ENCODE assay signal across 2 cellular contexts in genomic region chr10:22341190-22341935, GRCh38.
TF ChIP-seq lines count a peak whose summit lies in the region.

No MANE protein-coding gene starts in this region.

TF ChIP-seq in K562, 482 proteins besides CTCF, POLR2A, EP300 and RAD21 (continued from another document and continues in another):
- TF ChIP-seq ZNF318 (IDR thresholded peaks at IDR 0.05; ENCODE audit: borderline replicate concordance in 1 of 2, low read depth in 1 of 2), result no peak
- no peak for TF ChIP-seq SFPQ (IDR thresholded peaks at IDR 0.05; ENCODE audit: low read depth, low read length)
- no peak for TF ChIP-seq TCF15 (CRISPR knock-in tag; IDR thresholded peaks at IDR 0.05)
- TF ChIP-seq ZSCAN29 (IDR thresholded peaks at IDR 0.05), result no peak
- TF ChIP-seq SMARCA4 (IDR thresholded peaks at IDR 0.05), result peak; percentile 30; the same call in 1 of the 2 replicates
- TF ChIP-seq U2AF2 (optimal IDR thresholded peaks at IDR 0.05; ENCODE audit: low read depth, low read length), result no peak
- TF ChIP-seq ESRRA (IDR thresholded peaks at IDR 0.05; ENCODE audit: borderline replicate concordance, low read depth), result no peak
- no peak; the same call in 1 of the 2 replicates for TF ChIP-seq TARDBP (IDR thresholded peaks at IDR 0.05)
- TF ChIP-seq TBP (optimal IDR thresholded peaks at IDR 0.05; ENCODE audit: low read depth, low read length), result no peak
- no peak for TF ChIP-seq GATAD2B (IDR thresholded peaks at IDR 0.05; ENCODE audit: borderline replicate concordance)
- peak; percentile 64; the same call in 1 of the 2 replicates for TF ChIP-seq GABPB1 (CRISPR knock-in tag; IDR thresholded peaks at IDR 0.05)
- no peak for TF ChIP-seq MCM2 (IDR thresholded peaks at IDR 0.05; ENCODE audit: low read depth)
- TF ChIP-seq C11orf30 (IDR thresholded peaks at IDR 0.05; ENCODE audit: low read depth), result no peak
- TF ChIP-seq CREB3L1 (IDR thresholded peaks at IDR 0.05; ENCODE audit: borderline replicate concordance, low read depth), result no peak

TF ChIP-seq in HepG2, 621 proteins besides CTCF, POLR2A, EP300 and RAD21 (continued from another document and continues in another):
- TF ChIP-seq UBTF (CRISPR knock-in tag; IDR thresholded peaks at IDR 0.05) (peak; percentile 12), CREBL2 (CRISPR knock-in tag; IDR thresholded peaks at IDR 0.05; ENCODE audit: borderline replicate concordance) (no peak), SMYD3 (CRISPR knock-in tag; IDR thresholded peaks at IDR 0.05) (no peak), CENPT (CRISPR knock-in tag; IDR thresholded peaks at IDR 0.05; ENCODE audit: low read depth) (no peak), GABPB1 (CRISPR knock-in tag; IDR thresholded peaks at IDR 0.05) (0 out of 2 replicates have a peak, but pooled peaks have one; percentile 22), HMGXB3 (CRISPR knock-in tag; IDR thresholded peaks at IDR 0.05; ENCODE audit: borderline replicate concordance) (no peak), MED13 (CRISPR knock-in tag; IDR thresholded peaks at IDR 0.05) (no peak), REPIN1 (CRISPR knock-in tag; IDR thresholded peaks at IDR 0.05; ENCODE audit: borderline replicate concordance, low read depth) (no peak), ZNF513 (CRISPR knock-in tag; conservative IDR thresholded peaks at IDR 0.05) (no peak), ZNF839 (CRISPR knock-in tag; IDR thresholded peaks at IDR 0.05; ENCODE audit: borderline replicate concordance) (no peak), ZBTB46 (CRISPR knock-in tag; IDR thresholded peaks at IDR 0.05; ENCODE audit: borderline replicate concordance) (no peak), EEA1 (CRISPR knock-in tag; IDR thresholded peaks at IDR 0.05; ENCODE audit: borderline replicate concordance) (no peak), MYNN (CRISPR knock-in tag; IDR thresholded peaks at IDR 0.05; ENCODE audit: low read depth) (no peak), AGO2 (optimal IDR thresholded peaks at IDR 0.05; ENCODE audit: low read depth, low read length) (peak; percentile 7), PRMT3 (CRISPR knock-in tag; IDR thresholded peaks at IDR 0.05; ENCODE audit: borderline replicate concordance, low read depth) (no peak), GPN1 (CRISPR knock-in tag; IDR thresholded peaks at IDR 0.05; ENCODE audit: borderline replicate concordance) (no peak), SNAI1 (CRISPR knock-in tag; IDR thresholded peaks at IDR 0.05; ENCODE audit: borderline replicate concordance) (no peak), PAXIP1 (CRISPR knock-in tag; conservative IDR thresholded peaks at IDR 0.05) (0 out of 2 replicates have a peak, but pooled peaks have one; percentile 17), CHD4 (IDR thresholded peaks at IDR 0.05; ENCODE audit: borderline replicate concordance, low read length) (no peak), CAMTA2 (CRISPR knock-in tag; IDR thresholded peaks at IDR 0.05; ENCODE audit: borderline replicate concordance) (no peak), STAT6 (CRISPR knock-in tag; IDR thresholded peaks at IDR 0.05; ENCODE audit: borderline replicate concordance) (no peak), ZMYM3 (CRISPR knock-in tag; IDR thresholded peaks at IDR 0.05) (no peak), ZEB1 (IDR thresholded peaks at IDR 0.05; ENCODE audit: insufficient replicate concordance, low read depth) (no peak), IRX3 (CRISPR knock-in tag; IDR thresholded peaks at IDR 0.05; ENCODE audit: borderline replicate concordance, low read depth) (no peak), THYN1 (CRISPR knock-in tag; IDR thresholded peaks at IDR 0.05; ENCODE audit: borderline replicate concordance, low read depth) (no peak), POGZ (CRISPR knock-in tag; IDR thresholded peaks at IDR 0.05) (0 out of 2 replicates have a peak, but pooled peaks have one; percentile 21), ESRRA (CRISPR knock-in tag; IDR thresholded peaks at IDR 0.05; ENCODE audit: low read depth) (no peak), ISX (CRISPR knock-in tag; conservative IDR thresholded peaks at IDR 0.05) (no peak), ZNF432 (CRISPR knock-in tag; IDR thresholded peaks at IDR 0.05; ENCODE audit: borderline replicate concordance) (no peak), ATF6 (CRISPR knock-in tag; conservative IDR thresholded peaks at IDR 0.05) (no peak), NAIF1 (CRISPR knock-in tag; IDR thresholded peaks at IDR 0.05; ENCODE audit: borderline replicate concordance) (no peak)
